15 cellular contexts compared by ENCODE assay signal in the genomic region with DNA sequence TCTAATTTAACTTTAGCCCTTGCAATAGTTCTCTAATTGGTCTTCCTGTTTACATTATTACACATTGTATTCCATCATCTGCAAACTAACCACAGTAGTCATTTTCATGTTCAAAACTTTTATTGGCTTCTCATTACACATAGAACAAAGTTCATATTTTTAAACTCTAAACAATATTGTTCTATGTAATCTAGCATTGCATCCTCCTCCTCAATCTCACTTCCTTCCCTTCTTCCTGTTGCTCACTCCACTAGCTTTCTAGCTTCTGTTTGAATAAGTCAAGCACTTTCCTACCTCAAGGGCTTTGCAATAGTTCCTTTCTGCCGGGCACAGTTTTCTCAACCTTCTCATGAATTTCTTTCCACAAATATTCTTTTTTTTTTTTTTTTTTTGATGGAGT. TPM values are rescaled to one million over a fixed set of nuclear protein-coding genes. Genes with fewer than 3 reads are reported as not detected.
DNase-seq lines count a peak whose midpoint lies in the region; ATAC-seq and TF ChIP-seq lines count a peak whose summit lies in the region.
"Not testable (repeated sequence)": the region's sequence is repeated elsewhere in the genome, so short reads cannot be mapped to it uniquely, and the experiment has no call there.
"Had no signal": no experiment of that assay in that cellular context is flagged by ENCODE, and none has a peak within 500 bp of the region (broad histone marks: within the 10 kb centered on the region; RNA-seq: fewer than 3 reads in every experiment).

No MANE protein-coding gene starts in this region.

- peaks cover 29% of the 10 kb centered on the region for H3F3A ChIP-seq in GM23248 (ENCODE audit: insufficient read depth)

- not testable (repeated sequence) for TF ChIP-seq CTCF in Panc1 (IDR thresholded peaks at IDR 0.05); left ventricle myocardium inferior (IDR thresholded peaks at IDR 0.05; ENCODE audit: borderline replicate concordance)

- H3K9ac ChIP-seq in BLaER1 treated with 17β-estradiol and CSF1 and Interleukin-3, amounts not matched to agents 10 nM and 100 nM: peak overlapping the region in 2 of 11 experiments; percentile 32 to 61; a peak in 1 of 22 replicates
- not testable (repeated sequence) for H3K9ac ChIP-seq in GM23248

- DNase-seq in GM23248; Panc1 (ENCODE audit: low read depth, low spot score); activated CD8-positive, alpha-beta T cell treated with anti-CD3 and anti-CD28 coated beads, Interleukin-2, amount 10 ng/mL, durations not matched to agents 7 days and 5 days; activated naive CD8-positive, alpha-beta T cell treated with anti-CD3 and anti-CD28 coated beads, Interleukin-2, amount 50 U/mL, for 24 hours; left ventricle myocardium inferior; memory B cell (ENCODE audit: low spot score in 2 of 2); stimulated activated effector memory CD8-positive, alpha-beta T cell treated with anti-CD3 and anti-CD28 coated beads, Interleukin-12 subunit alpha, Interleukin-12 subunit beta, amount 100 ng/mL, for 72 hours (ENCODE audit: low spot score in 2 of 2): not testable (repeated sequence)

- BruUV-seq in Panc1 (replicated peaks; lab: Mats Ljungman, UMichigan): not testable (repeated sequence)

- H3K36me3 Mint-ChIP-seq in activated CD8-positive, alpha-beta T cell treated with anti-CD3 and anti-CD28 coated beads, Interleukin-2, amount 10 ng/mL, durations not matched to agents 7 days and 5 days (ENCODE audit: low read depth): peaks cover 15% of the 10 kb centered on the region
- peaks cover 15% of the 10 kb centered on the region for H3K36me3 Mint-ChIP-seq in activated naive CD8-positive, alpha-beta T cell treated with anti-CD3 and anti-CD28 coated beads, Interleukin-2, amount 50 U/mL, for 24 hours (ENCODE audit: low read depth)
- not testable (repeated sequence) for H3K36me3 Mint-ChIP-seq in memory B cell
- H3K36me3 Mint-ChIP-seq in stimulated activated effector memory CD8-positive, alpha-beta T cell treated with anti-CD3 and anti-CD28 coated beads, Interleukin-12 subunit alpha, Interleukin-12 subunit beta, amount 100 ng/mL, for 72 hours: peaks cover 20% of the 10 kb centered on the region

- H3K27me3 Mint-ChIP-seq in activated CD8-positive, alpha-beta T cell treated with anti-CD3 and anti-CD28 coated beads, Interleukin-2, amount 10 ng/mL, durations not matched to agents 7 days and 5 days (ENCODE audit: low read depth); activated naive CD8-positive, alpha-beta T cell treated with anti-CD3 and anti-CD28 coated beads, Interleukin-2, amount 50 U/mL, for 24 hours; memory B cell: not testable (repeated sequence)

- H3K4me1 Mint-ChIP-seq in activated CD8-positive, alpha-beta T cell treated with anti-CD3 and anti-CD28 coated beads, Interleukin-2, amount 10 ng/mL, durations not matched to agents 7 days and 5 days (ENCODE audit: low read depth): peaks cover 36% of the 10 kb centered on the region
- peaks cover 47% of the 10 kb centered on the region for H3K4me1 Mint-ChIP-seq in activated naive CD8-positive, alpha-beta T cell treated with anti-CD3 and anti-CD28 coated beads, Interleukin-2, amount 50 U/mL, for 24 hours
- H3K4me1 Mint-ChIP-seq in memory B cell: peaks cover 18% of the 10 kb centered on the region
- peaks cover 34% of the 10 kb centered on the region for H3K4me1 Mint-ChIP-seq in stimulated activated effector memory CD8-positive, alpha-beta T cell treated with anti-CD3 and anti-CD28 coated beads, Interleukin-12 subunit alpha, Interleukin-12 subunit beta, amount 100 ng/mL, for 72 hours

- CTCF ChIA-PET in Panc1 (lab: Charles Lee); activated CD8-positive, alpha-beta T cell treated with anti-CD3 and anti-CD28 coated beads, Interleukin-2, amount 10 ng/mL, durations not matched to agents 7 days and 5 days (lab: Charles Lee): not testable (repeated sequence)

- not testable (repeated sequence) for H3K4me3 Mint-ChIP-seq in activated CD8-positive, alpha-beta T cell treated with anti-CD3 and anti-CD28 coated beads, Interleukin-2, amount 10 ng/mL, durations not matched to agents 7 days and 5 days; activated naive CD8-positive, alpha-beta T cell treated with anti-CD3 and anti-CD28 coated beads, Interleukin-2, amount 50 U/mL, for 24 hours; memory B cell; stimulated activated effector memory CD8-positive, alpha-beta T cell treated with anti-CD3 and anti-CD28 coated beads, Interleukin-12 subunit alpha, Interleukin-12 subunit beta, amount 100 ng/mL, for 72 hours

- not testable (repeated sequence) for H3K4me3 ChIP-seq in BLaER1 treated with 17β-estradiol and CSF1 and Interleukin-3, amounts not matched to agents 10 nM and 100 nM; GM23248; Panc1 (ENCODE audit: low read depth in 2 of 2, low read length in 2 of 2); left ventricle myocardium inferior

- peaks cover 81% of the 10 kb centered on the region for H3K79me2 ChIP-seq in GM23248 (ENCODE audit: insufficient read depth)

- peaks cover 0 to 32% (median 0%) of the 10 kb centered on the region in 11 experiments; a peak in 7 of 22 replicates for H4K20me1 ChIP-seq in BLaER1 treated with 17β-estradiol and CSF1 and Interleukin-3, amounts not matched to agents 10 nM and 100 nM
- not testable (repeated sequence) for H4K20me1 ChIP-seq in GM23248 (ENCODE audit: insufficient read depth)

- H3K36me3 ChIP-seq in BLaER1 treated with 17β-estradiol and CSF1 and Interleukin-3, amounts not matched to agents 10 nM and 100 nM: peaks cover 0 to 20% (median 4%) of the 10 kb centered on the region in 11 experiments; a peak in 11 of 22 replicates
- H3K36me3 ChIP-seq in GM23248 (ENCODE audit: low read depth); Panc1 (ENCODE audit: control insufficient read depth, insufficient read depth, low read length); left ventricle myocardium inferior: not testable (repeated sequence)

- H3K4me2 ChIP-seq in BLaER1 treated with 17β-estradiol and CSF1 and Interleukin-3, amounts not matched to agents 10 nM and 100 nM: peak overlapping the region in 7 of 11 experiments; percentile 10 to 76 (median 60); a peak in 8 of 22 replicates
- H3K4me2 ChIP-seq in GM23248 (ENCODE audit: unreplicated experiment): peak overlapping the region; percentile 32

- WGBS in GM23248 (ENCODE audit: low coverage in 1 of 2, low lambda C conversion rate in 2 of 2, missing lambda C conversion rate in 2 of 2), 2 experiments: no CpG with 5 or more reads among the region's 1 CpG

- not testable (repeated sequence) for H3K27me3 ChIP-seq in BLaER1 treated with 17β-estradiol and CSF1 and Interleukin-3, amounts not matched to agents 10 nM and 100 nM; GM23248 (replicated peaks; ENCODE audit: insufficient read depth); Panc1 (ENCODE audit: control insufficient read depth, insufficient read depth, low read length); left ventricle myocardium inferior (ENCODE audit: low read depth)

- in situ Hi-C loops in GM23248 (cut with MboI); Panc1 (cut with HindIII; ENCODE audit: low pct_unique_long_range_greater_than_20kb, low sequenced_read_pairs): not testable (repeated sequence)

- H3K9me3 ChIP-seq in BLaER1 treated with 17β-estradiol and CSF1 and Interleukin-3, amounts not matched to agents 10 nM and 100 nM (replicated peaks in 1 of 11): peaks cover 0 to 22% (median 0%) of the 10 kb centered on the region in 11 experiments; a peak in 6 of 22 replicates
- H3K9me3 ChIP-seq in GM23248 (ENCODE audit: low read depth); Panc1 (ENCODE audit: control insufficient read depth, insufficient read depth, low read depth, low read length); left ventricle myocardium inferior (replicated peaks): not testable (repeated sequence)

- intact Hi-C loops in Panc1 (cut with micrococcal nuclease; ENCODE audit: unreplicated experiment); left ventricle myocardium inferior (cut with micrococcal nuclease): not testable (repeated sequence)

- POLR2A ChIA-PET in Panc1 (lab: Charles Lee); activated CD8-positive, alpha-beta T cell treated with anti-CD3 and anti-CD28 coated beads, Interleukin-2, amount 10 ng/mL, durations not matched to agents 7 days and 5 days (lab: Charles Lee): not testable (repeated sequence)

- not testable (repeated sequence) for H3K9me3 Mint-ChIP-seq in activated CD8-positive, alpha-beta T cell treated with anti-CD3 and anti-CD28 coated beads, Interleukin-2, amount 10 ng/mL, durations not matched to agents 7 days and 5 days (ENCODE audit: insufficient read depth); activated naive CD8-positive, alpha-beta T cell treated with anti-CD3 and anti-CD28 coated beads, Interleukin-2, amount 50 U/mL, for 24 hours; memory B cell; stimulated activated effector memory CD8-positive, alpha-beta T cell treated with anti-CD3 and anti-CD28 coated beads, Interleukin-12 subunit alpha, Interleukin-12 subunit beta, amount 100 ng/mL, for 72 hours

- not testable (repeated sequence) for H3K9me2 ChIP-seq in GM23248 (ENCODE audit: insufficient read depth)

- H3K27ac Mint-ChIP-seq in activated CD8-positive, alpha-beta T cell treated with anti-CD3 and anti-CD28 coated beads, Interleukin-2, amount 10 ng/mL, durations not matched to agents 7 days and 5 days: not testable (repeated sequence)
- H3K27ac Mint-ChIP-seq in activated naive CD8-positive, alpha-beta T cell treated with anti-CD3 and anti-CD28 coated beads, Interleukin-2, amount 50 U/mL, for 24 hours: peak overlapping the region; percentile 86
- peak overlapping the region; percentile 85 for H3K27ac Mint-ChIP-seq in memory B cell
- peak overlapping the region; percentile 23 for H3K27ac Mint-ChIP-seq in stimulated activated effector memory CD8-positive, alpha-beta T cell treated with anti-CD3 and anti-CD28 coated beads, Interleukin-12 subunit alpha, Interleukin-12 subunit beta, amount 100 ng/mL, for 72 hours

- peak overlapping the region in 9 of 11 experiments; percentile 62 to 82 (median 70); a peak in 17 of 22 replicates for H3K27ac ChIP-seq in BLaER1 treated with 17β-estradiol and CSF1 and Interleukin-3, amounts not matched to agents 10 nM and 100 nM
- H3K27ac ChIP-seq in GM23248 (peak overlapping the region; percentile 51), left ventricle myocardium inferior (replicated peaks) (peak overlapping the region; percentile 38)
- H3K27ac ChIP-seq in Panc1 (ENCODE audit: low read length): not testable (repeated sequence)

- peak; percentile 59; the same call in 1 of the 2 replicates for ATAC-seq in Panc1
- peak; percentile 20 for ATAC-seq in activated CD8-positive, alpha-beta T cell treated with anti-CD3 and anti-CD28 coated beads, Interleukin-2, amount 10 ng/mL, durations not matched to agents 7 days and 5 days
- ATAC-seq in activated naive CD8-positive, alpha-beta T cell treated with anti-CD3 and anti-CD28 coated beads, Interleukin-2, amount 50 U/mL, for 24 hours; stimulated activated effector memory CD8-positive, alpha-beta T cell treated with anti-CD3 and anti-CD28 coated beads, Interleukin-12 subunit alpha, Interleukin-12 subunit beta, amount 100 ng/mL, for 72 hours: not testable (repeated sequence)
- peak; percentile 41 for ATAC-seq in memory B cell (ENCODE audit: low read depth)

- H2AFZ ChIP-seq in GM23248: not testable (repeated sequence)

- peaks cover 22 to 72% (median 55%) of the 10 kb centered on the region in 10 experiments for H3K4me1 ChIP-seq in BLaER1 treated with 17β-estradiol and CSF1 and Interleukin-3, amounts not matched to agents 10 nM and 100 nM
- H3K4me1 ChIP-seq in GM23248 (ENCODE audit: insufficient read depth) (peaks cover 28% of the 10 kb centered on the region), Panc1 (ENCODE audit: control insufficient read depth, insufficient read depth, low read length) (peaks cover 28% of the 10 kb centered on the region), left ventricle myocardium inferior (peaks cover 47% of the 10 kb centered on the region)

RNA-seq across cellular contexts. Expression of a gene that starts 38.5 kb away (rescaled TPM):
- total RNA-seq in GM23248 (2014; rRNA removed; shearing (Covaris generic)): 2.7 and 5.9 TPM in 2 replicates
- polyA plus RNA-seq in GM23248 (2016; fragmentation: Nextera tagmentation; extraction: Ambion mirVana): 16.0 and 16.5 TPM in 2 replicates
- total RNA-seq in Panc1 (2021; ENCODE audit: unreplicated experiment) (21.8 TPM), left ventricle myocardium inferior (7.8 TPM)
- polyA plus RNA-seq in Panc1 (2012; ENCODE audit: insufficient read length): 26.1 TPM
- total RNA-seq in activated CD8-positive, alpha-beta T cell treated with anti-CD3 and anti-CD28 coated beads, Interleukin-2, amount 10 ng/mL, durations not matched to agents 7 days and 5 days: 10 to 100 TPM; 16.5 to 17.7 TPM

RNA-seq across cellular contexts. Expression of a gene that starts 45.5 kb away (rescaled TPM):
- total RNA-seq in GM23248 (2014; rRNA removed; shearing (Covaris generic)): not detected in 2 replicates
- 0.10 and 0.53 TPM in 2 replicates for polyA plus RNA-seq in GM23248 (2016; fragmentation: Nextera tagmentation; extraction: Ambion mirVana)
- total RNA-seq in Panc1 (2021; ENCODE audit: unreplicated experiment): not detected
- polyA plus RNA-seq in Panc1 (2012; ENCODE audit: insufficient read length): 0.62 TPM
- total RNA-seq in activated CD8-positive, alpha-beta T cell treated with anti-CD3 and anti-CD28 coated beads, Interleukin-2, amount 10 ng/mL, durations not matched to agents 7 days and 5 days: under 1 TPM; 0.16 to 0.18 TPM
- 0.22 TPM for total RNA-seq in left ventricle myocardium inferior
- total RNA-seq: ascending aorta, esophagus mucosa, fibroblast of villous mesenchyme, H9, SJSA1, stomach, WTC11 had no signal
